8 cellular contexts compared by ENCODE assay signal in the genomic region with DNA sequence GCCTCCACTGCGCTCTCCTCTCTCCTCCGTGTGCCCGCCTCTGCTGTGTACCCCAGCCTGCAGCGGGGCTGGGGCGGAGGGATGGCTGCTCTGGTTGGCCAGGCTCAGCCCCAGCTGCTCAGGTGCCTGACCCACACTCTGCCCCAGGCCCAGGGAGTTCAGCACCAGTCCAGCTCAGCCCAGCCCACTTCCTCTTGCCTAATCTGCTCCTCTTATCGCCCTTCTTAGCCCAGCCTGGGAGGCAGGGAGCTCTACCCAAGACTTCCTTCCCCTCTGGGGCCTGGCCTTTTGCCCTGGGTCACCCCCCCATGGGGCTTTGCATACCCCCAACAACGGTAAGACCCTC. TPM values are rescaled to one million over a fixed set of nuclear protein-coding genes. Genes with fewer than 3 reads are reported as not detected.
DNase-seq lines count a peak whose midpoint lies in the region; ATAC-seq lines count a peak whose summit lies in the region.

No MANE protein-coding gene starts in this region.

- no peaks in the 10 kb centered on the region for H3K9me3 ChIP-seq in right cardiac atrium (ENCODE audit: control insufficient read depth, low read length)
- no peaks in the 10 kb centered on the region for H3K9me3 ChIP-seq in aorta (ENCODE audit: control insufficient read depth, low read length)

- no peaks in the 10 kb centered on the region for H3K36me3 ChIP-seq in aorta (ENCODE audit: control insufficient read depth in 1 of 2, insufficient read depth in 2 of 2, low read length in 1 of 2)

- H3K27ac Mint-ChIP-seq in activated naive CD4-positive, alpha-beta T cell treated with anti-CD3 and anti-CD28 coated beads, Interleukin-2, amount 50 U/mL, for 24 hours: peak overlapping the region; percentile 96
- H3K27ac Mint-ChIP-seq in T-cell: peak overlapping the region; percentile 98 to 99

- 54% methylated on average over 7 of the region's 7 CpGs for WGBS in right cardiac atrium
- 78 to 79% methylated on average over 7 of the region's 7 CpGs for WGBS in aorta, 2 donors

- peak overlapping the region; percentile 94 for H3K4me3 Mint-ChIP-seq in activated naive CD4-positive, alpha-beta T cell treated with anti-CD3 and anti-CD28 coated beads, Interleukin-2, amount 50 U/mL, for 24 hours
- H3K4me3 Mint-ChIP-seq in T-cell: peak overlapping the region; percentile 84 to 97 (median 92)

- H3K4me1 ChIP-seq in right cardiac atrium (ENCODE audit: control insufficient read depth, insufficient read depth, low read length): no peaks in the 10 kb centered on the region
- H3K4me1 ChIP-seq in aorta (ENCODE audit: control insufficient read depth in 1 of 2, insufficient read depth in 2 of 2, low read length in 2 of 2): no peaks in the 10 kb centered on the region

- CTCF ChIA-PET in T-cell (lab: Charles Lee): interaction anchor here (0.6 to 6.1 kb wide), 10 partner anchors 9 to 113 kb away, joined by 4 to 37 read pairs (median 13); partner anchors contain the start of gene INAFM2 (in 1 of the 2)

- peaks cover 62% of the 10 kb centered on the region for H3K4me1 Mint-ChIP-seq in activated naive CD4-positive, alpha-beta T cell treated with anti-CD3 and anti-CD28 coated beads, Interleukin-2, amount 50 U/mL, for 24 hours
- peaks cover 44 to 59% (median 57%) of the 10 kb centered on the region in 3 donors for H3K4me1 Mint-ChIP-seq in T-cell

- ATAC-seq in T-cell (replicated peaks in 1 of 4) (peak; percentile 28 to 39 (median 32)), right cardiac atrium (peak; percentile 12 to 72), aorta (ENCODE audit: low FRiP score) (peak; percentile 50), GM21381 (IDR thresholded peaks at IDR 0.05; ENCODE audit: unreplicated experiment) (no peak)

- POLR2A ChIA-PET in T-cell (lab: Charles Lee): interaction anchor here in 1 of 2 donors (1.6 kb wide), 1 partner anchor 14 kb away, joined by 5 read pairs; no protein-coding TSS in a partner anchor

- H3K27ac ChIP-seq in right cardiac atrium (ENCODE audit: low read length) (no peak overlapping the region), aorta (ENCODE audit: low read depth in 1 of 2, low read length in 2 of 2) (no peak overlapping the region)

- H3K27me3 ChIP-seq in right cardiac atrium (ENCODE audit: control insufficient read depth, insufficient read depth): no peaks in the 10 kb centered on the region
- no peaks in the 10 kb centered on the region for H3K27me3 ChIP-seq in aorta (ENCODE audit: control insufficient read depth in 1 of 2, insufficient read depth in 2 of 2, low read length in 1 of 2)

- intact Hi-C loops in right cardiac atrium (cut with DNase I): no loop called here
- intact Hi-C loops in aorta (cut with DNase I): no loop called here

- H3K36me3 Mint-ChIP-seq in activated naive CD4-positive, alpha-beta T cell treated with anti-CD3 and anti-CD28 coated beads, Interleukin-2, amount 50 U/mL, for 24 hours: no peaks in the 10 kb centered on the region
- H3K36me3 Mint-ChIP-seq in T-cell: peaks cover 4% of the 10 kb centered on the region

- H3K27me3 Mint-ChIP-seq in activated naive CD4-positive, alpha-beta T cell treated with anti-CD3 and anti-CD28 coated beads, Interleukin-2, amount 50 U/mL, for 24 hours: no peaks in the 10 kb centered on the region
- H3K27me3 Mint-ChIP-seq in T-cell: no peaks in the 10 kb centered on the region

- no peak for DNase-seq in activated naive CD4-positive, alpha-beta T cell (lab: John Stamatoyannopoulos, UW)
- peak in 5 of 34 experiments; percentile 12 to 33 (median 23) for DNase-seq in T-cell
- peak; percentile 45 to 74 (median 73) for DNase-seq in right cardiac atrium
- peak; percentile 58 to 68 for DNase-seq in aorta
- DNase-seq in germinal center (ENCODE audit: low spot score): no peak
- DNase-seq in NCI-H2196 treated with DMSO at 0.1 percent for 48 hours (lab: John Stamatoyannopoulos, UW; ENCODE audit: unreplicated experiment): no peak

- H3K9me3 Mint-ChIP-seq in activated naive CD4-positive, alpha-beta T cell treated with anti-CD3 and anti-CD28 coated beads, Interleukin-2, amount 50 U/mL, for 24 hours: no peaks in the 10 kb centered on the region
- H3K9me3 Mint-ChIP-seq in T-cell: no peaks in the 10 kb centered on the region

- H3K4me3 ChIP-seq in right cardiac atrium (ENCODE audit: low read length): no peak overlapping the region
- H3K4me3 ChIP-seq in aorta (ENCODE audit: low read length in 2 of 2): no peak overlapping the region

RNA-seq across cellular contexts. Expression of gene PLCB2, which starts 1.1 kb away (rescaled TPM):
- total RNA-seq in T-cell (100 to 1,000 TPM; 242 to 293 (median 245) TPM), right cardiac atrium (10 to 100 TPM; 11.5 to 28.9 (median 21.7) TPM), aorta (10 to 100 TPM; 23.6 to 55.8 TPM)
- polyA plus RNA-seq in right cardiac atrium (18.5 TPM), aorta (1 to 10 TPM; 5.8 to 7.2 TPM)

RNA-seq across cellular contexts. Expression of gene INAFM2, which starts 14.7 kb away (rescaled TPM):
- 10 to 100 TPM in 1 of 5 donors, 1 to 10 TPM in 4; 5.5 to 10.9 (median 6.4) TPM for total RNA-seq in T-cell
- total RNA-seq in right cardiac atrium: 100 to 1,000 TPM in 1 of 4 donors, 10 to 100 TPM in 3; 72.6 to 115 (median 74.1) TPM
- 47.3 TPM for polyA plus RNA-seq in right cardiac atrium
- 10 to 100 TPM; 59.4 to 70.0 TPM for total RNA-seq in aorta
- 10 to 100 TPM; 26.0 to 53.6 TPM for polyA plus RNA-seq in aorta

RNA-seq across cellular contexts. Expression of gene ANKRD63, which starts 26.0 kb away (rescaled TPM):
- total RNA-seq in T-cell (under 1 TPM in 2 of 5 donors, not detected in 3; 0.23 to 0.38 TPM), right cardiac atrium (1 to 10 TPM in 3 of 4 donors, under 1 TPM in 1; 0.42 to 5.0 (median 4.4) TPM), aorta (not detected)
- polyA plus RNA-seq in right cardiac atrium (0.68 TPM), aorta (not detected)

RNA-seq across cellular contexts. Expression of gene CCDC9B, which starts 31.9 kb away (rescaled TPM):
- total RNA-seq in T-cell (1 to 10 TPM in 4 of 5 donors, under 1 TPM in 1; 0.80 to 2.2 (median 1.7) TPM), right cardiac atrium (100 to 1,000 TPM in 3 of 4 donors, 10 to 100 TPM in 1; 71.9 to 144 (median 131) TPM), aorta (10 to 100 TPM; 59.6 to 66.6 TPM)
- polyA plus RNA-seq in right cardiac atrium (99.7 TPM), aorta (10 to 100 TPM; 16.2 to 44.2 TPM)

RNA-seq across cellular contexts. Expression of gene PHGR1, which starts 42.0 kb away (rescaled TPM):
- total RNA-seq in T-cell (under 1 TPM in 1 of 5 donors, not detected in 4; 0.70 TPM), right cardiac atrium (not detected), aorta (not detected)
- polyA plus RNA-seq in right cardiac atrium (not detected), aorta (1,000 to 10,000 TPM in 1 of 2 donors, 10 to 100 TPM in 1; 45.9 to 1,323 TPM)

Comparison
In these comparisons a context has a peak if more than half of its experiments do, and no peak if none do; other contexts are left out.
1. DNase-seq: peak in right cardiac atrium (3 of 3) and aorta (2 of 2); none in activated naive CD4-positive, alpha-beta T cell (0 of 4), germinal center (single experiment) and NCI-H2196 treated with DMSO at 0.1 percent for 48 hours (single experiment).
2. RNA of gene PLCB2, which starts 1.1 kb away (total RNA-seq): 242 to 293 TPM in T-cell; 23.6 to 55.8 TPM in aorta and 11.5 to 28.9 TPM in right cardiac atrium; every median in the first group is over 4 times any median in the second.
3. RNA of gene INAFM2, which starts 14.7 kb away (total RNA-seq): 72.6 to 115 TPM in right cardiac atrium and 59.4 to 70.0 TPM in aorta; 5.5 to 10.9 TPM in T-cell; every median in the first group is over 4 times any median in the second.